ENCODE assay signal across 12 cellular contexts in the genomic region with DNA sequence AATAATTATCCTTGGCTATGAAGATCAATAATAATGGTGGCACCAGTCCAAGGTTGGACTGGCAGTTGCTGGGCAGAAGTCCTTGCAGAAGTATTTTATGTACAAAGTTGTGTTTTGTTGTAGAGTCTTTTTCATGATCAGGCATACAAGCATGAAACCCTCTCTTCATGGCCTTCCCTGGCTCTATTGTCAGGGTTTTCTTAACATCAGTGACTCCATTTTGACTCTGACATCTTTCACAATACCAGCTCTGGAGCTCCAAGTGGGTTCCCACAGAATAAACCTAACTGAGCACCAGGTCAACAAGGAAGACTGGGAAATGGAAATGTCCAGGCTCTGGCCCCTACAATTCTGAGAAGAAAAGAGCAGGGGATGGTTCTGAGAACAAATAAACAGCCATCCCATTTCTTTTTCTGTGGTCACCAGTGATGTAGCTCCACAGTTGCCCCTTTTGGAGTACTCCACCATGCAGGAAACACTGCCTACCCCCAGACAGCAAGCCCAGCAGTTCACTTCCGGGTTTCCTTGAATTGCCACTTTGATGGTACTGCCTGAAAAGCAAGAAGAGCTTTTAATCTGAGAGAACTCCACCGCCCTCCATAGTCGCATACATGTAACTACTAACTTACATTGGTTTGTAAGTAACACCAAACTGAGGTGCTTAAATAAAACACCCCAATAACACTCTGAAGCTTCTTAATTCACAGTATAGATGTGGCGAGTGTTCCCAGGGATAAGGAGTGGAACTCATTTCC. TPM values are rescaled to one million over a fixed set of nuclear protein-coding genes. Genes with fewer than 3 reads are reported as not detected.
A peak's percentile ranks its signal among the peaks of the same experiment; 100 is the strongest.
DNase-seq lines count a peak whose midpoint lies in the region; ATAC-seq, FAIRE-seq and TF ChIP-seq lines count a peak whose summit lies in the region.
"Had no signal": no experiment of that assay in that cellular context is flagged by ENCODE, and none has a peak within 500 bp of the region (broad histone marks: within the 10 kb centered on the region; RNA-seq: fewer than 3 reads in every experiment).

No MANE protein-coding gene starts in this region.

- H3K36me3 ChIP-seq in endothelial cell of umbilical vein (ENCODE audit: control insufficient read depth in 2 of 2, extremely low read depth in 1 of 2, insufficient read depth in 2 of 2, low read length in 2 of 2) (no peaks in the 10 kb centered on the region), uterus (no peaks in the 10 kb centered on the region), gastrocnemius medialis (no peaks in the 10 kb centered on the region)

- CTCF ChIA-PET in endothelial cell of umbilical vein (lab: Charles Lee): interaction anchor here (1.4 to 1.8 kb wide), 2 partner anchors 26 to 104 kb away, joined by 5 to 7 read pairs; partner anchors contain the start of gene COQ2

- no TSS peak for BruUV-seq in endothelial cell of umbilical vein (replicated peaks; lab: Mats Ljungman, UMichigan)

- H3K9me1 ChIP-seq in endothelial cell of umbilical vein (replicated peaks; ENCODE audit: control insufficient read depth, extremely low read depth, insufficient read depth, low read length): no peaks in the 10 kb centered on the region

- POLR2A ChIA-PET in endothelial cell of umbilical vein (lab: Charles Lee): no interaction called here

- no peaks in the 10 kb centered on the region for H3K27me3 ChIP-seq in endothelial cell of umbilical vein (ENCODE audit: control insufficient read depth in 2 of 2, insufficient read depth in 2 of 2, low read length in 2 of 2)
- H3K27me3 ChIP-seq in uterus: no peaks in the 10 kb centered on the region
- H3K27me3 ChIP-seq in gastrocnemius medialis: no peaks in the 10 kb centered on the region

- no peaks in the 10 kb centered on the region for H4K20me1 ChIP-seq in endothelial cell of umbilical vein (replicated peaks; ENCODE audit: control insufficient read depth, extremely low read depth, insufficient read depth, low read length)

- peak overlapping the region; percentile 34 for H2AFZ ChIP-seq in endothelial cell of umbilical vein (ENCODE audit: low read depth, low read length)

- FAIRE-seq in endothelial cell of umbilical vein (lab: Jason Lieb, UNC): no peak
- FAIRE-seq: small intestine had no signal

- in situ Hi-C loops in gastrocnemius medialis (cut with MboI; ENCODE audit: low sequenced_read_pairs in 4 of 4): no loop called here

- H3K79me2 ChIP-seq in endothelial cell of umbilical vein (ENCODE audit: control insufficient read depth, insufficient read depth, low read length): no peaks in the 10 kb centered on the region

- ATAC-seq in GM19328 (IDR thresholded peaks at IDR 0.05; ENCODE audit: unreplicated experiment) (no peak), gastrocnemius medialis (no peak)

- H3K4me3 ChIP-seq in endothelial cell of umbilical vein (replicated peaks in 1 of 3; ENCODE audit: insufficient read depth in 1 of 3, low read depth in 1 of 3, low read length in 3 of 3) (no peak overlapping the region), uterus (no peak overlapping the region), gastrocnemius medialis (no peak overlapping the region)

- H3K27ac ChIP-seq in endothelial cell of umbilical vein (ENCODE audit: insufficient read depth, low read depth, low read length): no peak overlapping the region
- peak overlapping the region; percentile 71 to 77 for H3K27ac ChIP-seq in uterus
- no peak overlapping the region for H3K27ac ChIP-seq in gastrocnemius medialis

- no peaks in the 10 kb centered on the region for H3K9me3 ChIP-seq in endothelial cell of umbilical vein (replicated peaks; ENCODE audit: control insufficient read depth, insufficient read depth, low read length)
- H3K9me3 ChIP-seq in uterus: no peaks in the 10 kb centered on the region
- no peaks in the 10 kb centered on the region for H3K9me3 ChIP-seq in gastrocnemius medialis

- TF ChIP-seq POLR2A in endothelial cell of umbilical vein (IDR thresholded peaks at IDR 0.05; ENCODE audit: low read depth, low read length) (no peak), uterus (IDR thresholded peaks at IDR 0.05) (no peak), gastrocnemius medialis (IDR thresholded peaks at IDR 0.05) (no peak)

- TF ChIP-seq CTCF in endothelial cell of umbilical vein (IDR thresholded peaks at IDR 0.05; ENCODE audit: extremely low read depth in 1 of 2, insufficient read depth in 1 of 2, low read depth in 1 of 2, low read length in 2 of 2) (no peak), uterus (IDR thresholded peaks at IDR 0.05) (no peak), gastrocnemius medialis (IDR thresholded peaks at IDR 0.05 in 4 of 5, conservative IDR thresholded peaks at IDR 0.05 in 1 of 5) (no peak)

- DNase-seq in stimulated activated naive CD4-positive, alpha-beta T cell (lab: John Stamatoyannopoulos, UW): peak in 4 of 6 experiments; percentile 11 to 38 (median 30)
- DNase-seq in stimulated activated naive CD4-positive, alpha-beta T cell treated with Interleukin-2 at 50 U/mL for 16 hours (lab: John Stamatoyannopoulos, UW): no peak
- peak; percentile 27 for DNase-seq in activated CD4-positive, alpha-beta T cell treated with anti-CD3 and anti-CD28 coated beads for 48 hours
- DNase-seq in endothelial cell of umbilical vein (ENCODE audit: low read depth, low spot score): no peak
- no peak for DNase-seq in uterus
- no peak for DNase-seq in activated gamma-delta T cell (lab: John Stamatoyannopoulos, UW)
- no peak for DNase-seq in gastrocnemius medialis
- DNase-seq: activated gamma-delta T cell treated with Interleukin-2 at 50 U/mL for 16 hours, IMR-90, NCI-H524, small intestine had no signal

- dilution Hi-C loops in endothelial cell of umbilical vein (cut with MboI; ENCODE audit: extremely low pct_ligation_motif_present, low sequenced_read_pairs): no loop called here

- no peak overlapping the region for H3K9ac ChIP-seq in endothelial cell of umbilical vein (replicated peaks; ENCODE audit: extremely low read depth, insufficient read depth, low read length)

- intact Hi-C loops in endothelial cell of umbilical vein (cut with micrococcal nuclease) (no loop called here), uterus (cut with DNase I; ENCODE audit: low total_unique reads) (no loop called here), gastrocnemius medialis (cut with DNase I; ENCODE audit: low total_unique reads) (no loop called here)

- H3K4me1 ChIP-seq in endothelial cell of umbilical vein (ENCODE audit: control insufficient read depth, extremely low read depth, insufficient read depth, low read length): no peaks in the 10 kb centered on the region
- peaks cover 0 to 4% of the 10 kb centered on the region in 2 donors for H3K4me1 ChIP-seq in uterus
- peaks cover 9 to 14% of the 10 kb centered on the region in 2 donors for H3K4me1 ChIP-seq in gastrocnemius medialis

- H3K4me2 ChIP-seq in endothelial cell of umbilical vein (ENCODE audit: insufficient read depth, low read length): no peak overlapping the region

TF ChIP-seq in endothelial cell of umbilical vein, 7 proteins besides CTCF, POLR2A, EP300 and RAD21:
- TF ChIP-seq MAX (IDR thresholded peaks at IDR 0.05; ENCODE audit: insufficient read depth, insufficient read length) (no peak), JUN (IDR thresholded peaks at IDR 0.05; ENCODE audit: borderline replicate concordance, insufficient read depth, insufficient read length, low read depth) (no peak), FOS (IDR thresholded peaks at IDR 0.05; ENCODE audit: borderline replicate concordance, insufficient read depth, low read length) (no peak), MYC (IDR thresholded peaks at IDR 0.05; ENCODE audit: low read depth, low read length) (no peak), POLR2AphosphoS5 (IDR thresholded peaks at IDR 0.05; ENCODE audit: insufficient read depth, low read depth, low read length) (no peak), EZH2 (IDR thresholded peaks at IDR 0.05; ENCODE audit: borderline replicate concordance, low read depth, low read length, severe bottlenecking) (no peak), GATA2 (IDR thresholded peaks at IDR 0.05; ENCODE audit: insufficient read depth, insufficient read length, low read depth, low read length) (no peak)
TF ChIP-seq in endothelial cell of umbilical vein: peak in this region for 0.

RNA-seq across cellular contexts. Expression of gene HPSE, which starts 53.5 kb away (rescaled TPM):
- total RNA-seq in endothelial cell of umbilical vein: 6.6 and 7.0 TPM in 2 replicates
- 3.5 and 3.7 TPM in 2 replicates for polyA plus RNA-seq in endothelial cell of umbilical vein
- 2.7 and 3.2 TPM in 2 replicates for polyA plus RNA-seq in endothelial cell of umbilical vein (2011; cell fraction: cytosol; rRNA removed)
- 2.5 and 3.2 TPM in 2 replicates for polyA plus RNA-seq in endothelial cell of umbilical vein (2011; cell fraction: nucleus; rRNA removed)
- 2.4 and 9.4 TPM in 2 replicates for polyA plus RNA-seq in endothelial cell of umbilical vein (2012)
- polyA minus RNA-seq in endothelial cell of umbilical vein: 4.1 and 4.4 TPM in 2 replicates
- 1.9 TPM for polyA minus RNA-seq in endothelial cell of umbilical vein (2011; cell fraction: cytosol; rRNA and poly(A)+ RNA removed)
- polyA minus RNA-seq in endothelial cell of umbilical vein (2011; cell fraction: nucleus; rRNA and poly(A)+ RNA removed): 1.3 and 2.0 TPM in 2 replicates
- 10 to 100 TPM in 1 of 4 donors, 1 to 10 TPM in 3; 1.3 to 10.2 (median 5.8) TPM for total RNA-seq in uterus
- under 1 TPM; 0.05 to 0.42 (median 0.25) TPM for total RNA-seq in gastrocnemius medialis

Comparison
In these comparisons a context has a peak if more than half of its experiments do, and no peak if none do; other contexts are left out.
1. DNase-seq: peak in stimulated activated naive CD4-positive, alpha-beta T cell (4 of 6) and activated CD4-positive, alpha-beta T cell treated with anti-CD3 and anti-CD28 coated beads for 48 hours (single experiment); none in stimulated activated naive CD4-positive, alpha-beta T cell treated with Interleukin-2 at 50 U/mL for 16 hours (single experiment), endothelial cell of umbilical vein (single experiment), uterus (0 of 2), activated gamma-delta T cell (single experiment) and gastrocnemius medialis (0 of 2).
2. H3K27ac ChIP-seq: peak in uterus (2 of 2); none in endothelial cell of umbilical vein (single experiment) and gastrocnemius medialis (0 of 4).